Comparison of ENCODE assay signal across 28 cellular contexts in genomic region chr15:82554857-82555256, GRCh38.
"Had no signal": no experiment of that assay in that cellular context is flagged by ENCODE, and none has a peak within 500 bp of the region (broad histone marks: within the 10 kb centered on the region; RNA-seq: fewer than 3 reads in every experiment).

No MANE protein-coding gene starts in this region.

- H3K27ac ChIP-seq: adrenal gland, body of pancreas, cardiac muscle cell, esophagus muscularis mucosa, pancreas, prostate gland, tibial nerve had no signal

- H3K4me2 ChIP-seq: smooth muscle cell had no signal

- H3K36me3 ChIP-seq: adrenal gland, cardiac muscle cell, pancreas, prostate gland had no signal

- H3K9me3 ChIP-seq: adrenal gland, body of pancreas, esophagus muscularis mucosa, pancreas, prostate gland, tibial nerve had no signal

- H3K4me1 ChIP-seq: adrenal gland, body of pancreas, esophagus muscularis mucosa, pancreas, prostate gland had no signal

- DNase-seq: activated CD4-positive, alpha-beta memory T cell treated with anti-CD3 and anti-CD28 coated beads for 36 hours; activated CD4-positive, alpha-beta T cell treated with anti-CD3 and anti-CD28 coated beads, Interleukin-2, amount 10 ng/mL, durations not matched to agents 24 days and 14 days; activated CD4-positive, CD25-positive, alpha-beta regulatory T cell treated with anti-CD3 and anti-CD28 coated beads, Interleukin-2, amount 50 U/mL, for 72 hours; activated CD8-positive, alpha-beta memory T cell treated with anti-CD3 and anti-CD28 coated beads, Interleukin-2, amount 50 U/mL, for 4 hours; activated effector memory CD4-positive, alpha-beta T cell treated with anti-CD3 and anti-CD28 coated beads, Interleukin-2, amount 50 U/mL, for 16 hours; activated naive CD4-positive, alpha-beta T cell treated with anti-CD3 and anti-CD28 coated beads for 36 hours; activated naive CD8-positive, alpha-beta T cell treated with anti-CD3 and anti-CD28 coated beads for 36 hours; activated T-cell treated with anti-CD3 and anti-CD28 coated beads, Interleukin-2, amount 50 U/mL, for 1 hour; adrenal gland; aorta; body of pancreas; cortex of kidney; foreskin melanocyte; left ventricle myocardium superior; naive thymus-derived CD4-positive, alpha-beta T cell; pancreas; stimulated activated CD4-positive, alpha-beta T cell treated with anti-CD3 and anti-CD28 coated beads, Interleukin-1b, Interleukin-23, amount 100 ng/mL, for 48 hours; stimulated activated CD4-positive, alpha-beta T cell treated with anti-CD3 and anti-CD28 coated beads, Interleukin-4, amount 100 ng/mL, for 4 hours; stimulated activated CD8-positive, alpha-beta memory T cell treated with anti-CD3 and anti-CD28 coated beads, Interleukin-4, amount 100 ng/mL, for 48 hours; stimulated activated naive CD8-positive, alpha-beta T cell treated with anti-CD3 and anti-CD28 coated beads, Interleukin-15, amount 100 ng/mL, for 72 hours; T-helper 17 cell; T1000 had no signal

- H3K27me3 ChIP-seq: adrenal gland, body of pancreas, cardiac muscle cell, esophagus muscularis mucosa, pancreas, tibial nerve had no signal

- ATAC-seq: body of pancreas; left ventricle myocardium superior; naive thymus-derived CD4-positive, alpha-beta T cell; pancreas; stimulated activated memory B cell treated with anti-CD40 and anti-IgM and Interleukin-4, amounts not matched to agents 10 μg/mL and 1 μg/mL and 100 μg/mL, for 72 hours; stimulated activated naive CD8-positive, alpha-beta T cell treated with anti-CD3 and anti-CD28 coated beads, Interleukin-15, amount 100 ng/mL, for 72 hours; T-helper 17 cell had no signal

- H3K4me3 ChIP-seq: adrenal gland, body of pancreas, cardiac muscle cell, esophagus muscularis mucosa, pancreas, prostate gland, smooth muscle cell, tibial nerve had no signal
